ENCODE assay signal across 8 cellular contexts in genomic region chr15:92845109-92845508, GRCh38. TPM values are rescaled to one million over a fixed set of nuclear protein-coding genes. Genes with fewer than 3 reads are reported as not detected.
A peak's percentile ranks its signal among the peaks of the same experiment; 100 is the strongest.
DNase-seq lines count a peak whose midpoint lies in the region; ATAC-seq, FAIRE-seq and TF ChIP-seq lines count a peak whose summit lies in the region.

No MANE protein-coding gene starts in this region.

- H3K27me3 Mint-ChIP-seq in activated CD4-positive, alpha-beta T cell treated with anti-CD3 and anti-CD28 coated beads for 36 hours = no peaks in the 10 kb centered on the region
- no peaks in the 10 kb centered on the region for H3K27me3 Mint-ChIP-seq in nephron progenitor cell (ENCODE audit: low read depth, poor library complexity)

- H2BK15ac ChIP-seq in H1 (ENCODE audit: low read length) = no peak overlapping the region

- no peaks in the 10 kb centered on the region for H3K23me2 ChIP-seq in H1 (ENCODE audit: low read depth, low read length)

- H3K4ac ChIP-seq in H1 (replicated peaks; ENCODE audit: insufficient read length, low read depth, low read length) = no peak overlapping the region

- peaks cover 17% of the 10 kb centered on the region for H3F3A ChIP-seq in OCI-LY1 (ENCODE audit: insufficient read depth, low read length)

- no peak overlapping the region for H2BK5ac ChIP-seq in H1 (ENCODE audit: low read depth, low read length)

- TF ChIP-seq CTCF in OCI-LY1 (IDR thresholded peaks at IDR 0.05; ENCODE audit: low read length) = no peak
- no peak for TF ChIP-seq CTCF in H1 (IDR thresholded peaks at IDR 0.05; ENCODE audit: control extremely low read depth in 1 of 3, insufficient read depth in 1 of 3, low read depth in 1 of 3, low read length in 3 of 3)
- no peak for TF ChIP-seq CTCF in nephron progenitor cell (IDR thresholded peaks at IDR 0.05)

- H2BK12ac ChIP-seq in H1 (ENCODE audit: low read depth, low read length) = no peak overlapping the region

- H2AK5ac ChIP-seq in H1 (ENCODE audit: low read depth, low read length) = no peak overlapping the region

- no peak for TF ChIP-seq EP300 in H1 (IDR thresholded peaks at IDR 0.05; ENCODE audit: borderline replicate concordance in 1 of 2, low read depth in 2 of 2, low read length in 2 of 2)

- no peak overlapping the region for H4K91ac ChIP-seq in H1 (replicated peaks; ENCODE audit: insufficient read length, low read length)

- TF ChIP-seq POLR2A in H1 (IDR thresholded peaks at IDR 0.05; ENCODE audit: control extremely low read depth in 1 of 2, low read depth in 2 of 2, low read length in 2 of 2) = no peak

- no peak overlapping the region for H3K23ac ChIP-seq in H1 (ENCODE audit: insufficient read length)

- H3K4me3 ChIP-seq in OCI-LY1 (ENCODE audit: low read depth, low read length, poor library complexity, severe bottlenecking) (no peak overlapping the region), H1 (ENCODE audit: extremely low read depth in 1 of 4, insufficient read depth in 2 of 4, low read depth in 3 of 4, low read length in 4 of 4) (no peak overlapping the region)

- H3K79me1 ChIP-seq in H1 (ENCODE audit: low read depth, low read length) = no peaks in the 10 kb centered on the region

- no peak for TF ChIP-seq RAD21 in H1 (IDR thresholded peaks at IDR 0.05 in 1 of 2, conservative IDR thresholded peaks at IDR 0.05 in 1 of 2; ENCODE audit: low read depth in 2 of 2, low read length in 2 of 2)

- H3K79me2 ChIP-seq in OCI-LY1 (ENCODE audit: insufficient read depth, low read length) = no peaks in the 10 kb centered on the region
- H3K79me2 ChIP-seq in H1 (ENCODE audit: control insufficient read depth in 1 of 2, insufficient read depth in 2 of 2, low read length in 2 of 2) = no peaks in the 10 kb centered on the region

- H3K14ac ChIP-seq in H1 (ENCODE audit: insufficient read length) = no peak overlapping the region

- no peak overlapping the region for H2AFZ ChIP-seq in OCI-LY1 (ENCODE audit: low read length)
- H2AFZ ChIP-seq in H1 (ENCODE audit: low read length) = peak overlapping the region; percentile 64; the same call in 1 of the 2 replicates

- H3K27ac ChIP-seq in OCI-LY1 (ENCODE audit: low read depth, low read length, poor library complexity, severe bottlenecking) = peak overlapping the region; percentile 94
- H3K27ac ChIP-seq in H1 (ENCODE audit: low read depth, low read length) = no peak overlapping the region

- no peaks in the 10 kb centered on the region for H3K9me3 ChIP-seq in OCI-LY1 (ENCODE audit: low read length)
- H3K9me3 ChIP-seq in H1 (ENCODE audit: insufficient read depth in 2 of 2, low read depth in 1 of 2, low read length in 1 of 2) = no peaks in the 10 kb centered on the region

- H3K4me1 ChIP-seq in OCI-LY1 (ENCODE audit: insufficient read depth, low read length, severe bottlenecking) = peaks cover 78% of the 10 kb centered on the region
- H3K4me1 ChIP-seq in H1 (replicated peaks in 1 of 4; ENCODE audit: control insufficient read depth in 3 of 4, insufficient read depth in 4 of 4, low read length in 3 of 4) = peaks cover 0 to 4% (median 3%) of the 10 kb centered on the region in 4 experiments; a peak in 3 of 7 replicates

- DNase-seq in activated CD4-positive, alpha-beta T cell treated with anti-CD3 and anti-CD28 coated beads for 36 hours = no peak
- no peak for DNase-seq in activated CD4-positive, alpha-beta T cell treated with anti-CD3 and anti-CD28 coated beads for 1 hour
- DNase-seq in H1 (ENCODE audit: low read depth in 1 of 2, low spot score in 2 of 2) (no peak), nephron progenitor cell (no peak), NCI-H1694 (lab: John Stamatoyannopoulos, UW) (no peak), NCI-H1105 (lab: John Stamatoyannopoulos, UW) (no peak)

- H3K4me1 Mint-ChIP-seq in activated CD4-positive, alpha-beta T cell treated with anti-CD3 and anti-CD28 coated beads for 36 hours = peaks cover 79% of the 10 kb centered on the region
- peaks cover 40% of the 10 kb centered on the region for H3K4me1 Mint-ChIP-seq in nephron progenitor cell

- POLR2A ChIA-PET in activated CD4-positive, alpha-beta T cell treated with anti-CD3 and anti-CD28 coated beads for 36 hours (lab: Charles Lee) = interaction anchor here (1.0 kb wide), 1 partner anchor 37 kb away, joined by 6 read pairs; no protein-coding TSS in a partner anchor
- POLR2A ChIA-PET in H1 (lab: Charles Lee; ENCODE audit: partially characterized antibody) = no interaction called here

- H3K4me3 Mint-ChIP-seq in activated CD4-positive, alpha-beta T cell treated with anti-CD3 and anti-CD28 coated beads for 36 hours = peak overlapping the region; percentile 57
- no peak overlapping the region for H3K4me3 Mint-ChIP-seq in nephron progenitor cell

- H3K27me3 ChIP-seq in OCI-LY1 (ENCODE audit: insufficient read depth, low read length) = no peaks in the 10 kb centered on the region
- no peaks in the 10 kb centered on the region for H3K27me3 ChIP-seq in H1 (replicated peaks in 1 of 4; ENCODE audit: control insufficient read depth in 3 of 4, extremely low read depth in 1 of 4, insufficient read depth in 3 of 4, low read length in 3 of 4)

- H4K8ac ChIP-seq in H1 (ENCODE audit: extremely low read depth, insufficient read depth, low read length) = no peak overlapping the region

- H3K27ac Mint-ChIP-seq in activated CD4-positive, alpha-beta T cell treated with anti-CD3 and anti-CD28 coated beads for 36 hours = peak overlapping the region; percentile 99
- H3K27ac Mint-ChIP-seq in nephron progenitor cell = peak overlapping the region; percentile 79

- CTCF ChIA-PET in activated CD4-positive, alpha-beta T cell treated with anti-CD3 and anti-CD28 coated beads for 36 hours (lab: Charles Lee) = interaction anchor here (0.7 to 1.6 kb wide), 3 partner anchors 13 to 36 kb away, joined by 3 to 5 read pairs (median 4); no protein-coding TSS in a partner anchor
- CTCF ChIA-PET in H1 (lab: Charles Lee; ENCODE audit: partially characterized antibody) = interaction anchor here (0.6 kb wide), 1 partner anchor 57 kb away, joined by 3 read pairs; no protein-coding TSS in a partner anchor

- H3K9me3 Mint-ChIP-seq in activated CD4-positive, alpha-beta T cell treated with anti-CD3 and anti-CD28 coated beads for 36 hours (ENCODE audit: low read depth) = peaks cover under 1% of the 10 kb centered on the region
- H3K9me3 Mint-ChIP-seq in nephron progenitor cell = peaks cover 7% of the 10 kb centered on the region

- H3K4me2 ChIP-seq in OCI-LY1 (ENCODE audit: low read length) (peak overlapping the region; percentile 45), H1 (ENCODE audit: insufficient read depth in 1 of 2, low read depth in 2 of 2, low read length in 2 of 2) (no peak overlapping the region)

- H3K18ac ChIP-seq in H1 (ENCODE audit: extremely low read depth, low read length) = no peak overlapping the region

- FAIRE-seq in H1 (lab: Jason Lieb, UNC) = no peak

- no peak overlapping the region for H2BK20ac ChIP-seq in H1 (ENCODE audit: low read length)

- H4K5ac ChIP-seq in H1 (ENCODE audit: insufficient read length, low read depth, low read length) = no peak overlapping the region

- no peaks in the 10 kb centered on the region for H3K36me3 Mint-ChIP-seq in activated CD4-positive, alpha-beta T cell treated with anti-CD3 and anti-CD28 coated beads for 36 hours (ENCODE audit: low read depth)
- no peaks in the 10 kb centered on the region for H3K36me3 Mint-ChIP-seq in nephron progenitor cell (ENCODE audit: low read depth)

- peak; percentile 43 for ATAC-seq in activated CD4-positive, alpha-beta T cell treated with anti-CD3 and anti-CD28 coated beads for 36 hours
- peak; percentile 47 for ATAC-seq in HG02885 (IDR thresholded peaks at IDR 0.05; ENCODE audit: poor library complexity, unreplicated experiment)

- H4K20me1 ChIP-seq in OCI-LY1 (ENCODE audit: insufficient read depth, low read length) (no peaks in the 10 kb centered on the region), H1 (replicated peaks in 1 of 2; ENCODE audit: control insufficient read depth in 1 of 2, insufficient read depth in 2 of 2, low read length in 2 of 2) (no peaks in the 10 kb centered on the region)

- H3K36me3 ChIP-seq in OCI-LY1 (ENCODE audit: insufficient read depth, low read length) (no peaks in the 10 kb centered on the region), H1 (ENCODE audit: control insufficient read depth in 2 of 4, insufficient read depth in 4 of 4, low read length in 3 of 4) (no peaks in the 10 kb centered on the region)

- no peaks in the 10 kb centered on the region for H3K9me2 ChIP-seq in OCI-LY1 (ENCODE audit: low read depth, low read length)

- H3K9ac ChIP-seq in OCI-LY1 (ENCODE audit: low read length) = peak overlapping the region; percentile 31
- no peak overlapping the region for H3K9ac ChIP-seq in H1 (replicated peaks in 1 of 4; ENCODE audit: extremely low read depth in 1 of 4, low read depth in 3 of 4, low read length in 3 of 4)

- H3K56ac ChIP-seq in H1 (replicated peaks; ENCODE audit: insufficient read length, low read depth, low read length) = no peak overlapping the region

- intact Hi-C loops in activated CD4-positive, alpha-beta T cell treated with anti-CD3 and anti-CD28 coated beads for 36 hours (cut with DNase I, micrococcal nuclease) = loop anchor here (1.0 to 10.0 kb wide), 4 partner anchors 14 to 990 kb away; partner anchors contain the start of gene SLCO3A1 (in 1 of the 2)

- H2BK120ac ChIP-seq in H1 (replicated peaks; ENCODE audit: low read depth, low read length) = no peak overlapping the region

TF ChIP-seq in H1, 55 proteins besides CTCF, POLR2A, EP300 and RAD21 (continues in another document):
- no peak for TF ChIP-seq RNF2 (IDR thresholded peaks at IDR 0.05; ENCODE audit: borderline replicate concordance, low read depth, low read length, missing control alignments, poor library complexity, severe bottlenecking)
- no peak for TF ChIP-seq BACH1 (IDR thresholded peaks at IDR 0.05; ENCODE audit: low read length)
- TF ChIP-seq SIN3A (conservative IDR thresholded peaks at IDR 0.05 in 1 of 2, IDR thresholded peaks at IDR 0.05 in 1 of 2; ENCODE audit: low read depth in 1 of 2, low read length in 2 of 2) = no peak
- no peak for TF ChIP-seq CBX5 (IDR thresholded peaks at IDR 0.05; ENCODE audit: low read depth, low read length)

RNA-seq across cellular contexts. Expression of gene CHD2, which starts 55.0 kb away (rescaled TPM):
- total RNA-seq in activated CD4-positive, alpha-beta T cell treated with anti-CD3 and anti-CD28 coated beads for 36 hours = 100 to 1,000 TPM; 118 to 149 TPM
- total RNA-seq in H1 (2021; fragmentation: NEBNext Ultra II Directional; extraction: Animal tissue kit (Norgen Biotek cat#: 25700)) = 70.0 and 75.9 TPM in 2 replicates
- 28.8 and 45.7 TPM in 2 replicates for polyA plus RNA-seq in H1 (2011; rRNA removed)
- 46.3 TPM for polyA plus RNA-seq in H1 (2011; cell fraction: cytosol; rRNA removed)
- polyA plus RNA-seq in H1 (2011; cell fraction: nucleus; rRNA removed) = 145 TPM
- 34.2 to 46.0 TPM (median 42.9 TPM) in 4 replicates for polyA plus RNA-seq in H1 (2012, experiment 1 of 2)
- polyA plus RNA-seq in H1 (2012, experiment 2 of 2) = 3.4 TPM
- 49.2 TPM for polyA plus RNA-seq in H1 (2013, experiment 1 of 2)
- 36.7 TPM for polyA plus RNA-seq in H1 (2013, experiment 2 of 2)
- polyA minus RNA-seq in H1 (2011; rRNA and poly(A)+ RNA removed) = 72.5 and 82.6 TPM in 2 replicates
- polyA minus RNA-seq in H1 (2011; cell fraction: cytosol; rRNA and poly(A)+ RNA removed) = 53.7 TPM
- polyA minus RNA-seq in H1 (2011; cell fraction: nucleus; rRNA and poly(A)+ RNA removed) = 250 TPM
